In the genomic region with DNA sequence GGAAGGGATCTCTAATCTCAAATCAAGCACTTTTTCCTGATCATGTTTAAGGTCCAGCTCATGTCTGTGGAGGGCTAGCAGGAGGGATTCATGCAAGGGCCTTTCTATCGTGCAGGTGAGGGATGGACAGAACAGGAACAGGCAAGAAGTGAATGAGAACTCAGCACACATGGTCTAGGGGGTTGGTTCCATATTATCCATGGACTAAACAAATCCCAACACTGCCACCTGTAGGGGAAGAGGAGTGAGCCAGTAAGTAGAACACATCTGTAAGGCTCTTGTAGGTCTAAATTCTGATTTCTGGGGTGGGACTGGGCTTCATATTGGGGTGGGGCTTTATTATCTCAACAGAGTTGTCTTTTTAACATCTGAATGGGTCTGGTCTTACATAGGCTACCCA, we compare ENCODE assay signal across 12 cellular contexts.
A peak's percentile ranks its signal among the peaks of the same experiment; 100 is the strongest.
DNase-seq lines count a peak whose midpoint lies in the region; ATAC-seq, FAIRE-seq and TF ChIP-seq lines count a peak whose summit lies in the region.
"Had no signal": no experiment of that assay in that cellular context is flagged by ENCODE, and none has a peak within 500 bp of the region (broad histone marks: within the 10 kb centered on the region; RNA-seq: fewer than 3 reads in every experiment).

No MANE protein-coding gene starts in this region.

- peaks cover 11% of the 10 kb centered on the region for H3K4me1 Mint-ChIP-seq in CD14-positive monocyte
- peaks cover 2 to 10% of the 10 kb centered on the region in 2 donors for H3K4me1 Mint-ChIP-seq in effector memory CD8-positive, alpha-beta T cell (ENCODE audit: low read depth in 2 of 2)

- no peak for FAIRE-seq in small intestine (lab: Jason Lieb, UNC)

- peaks cover 0 to 2% (median 0%) of the 10 kb centered on the region in 7 donors for H3K9me3 Mint-ChIP-seq in CD14-positive monocyte
- H3K9me3 Mint-ChIP-seq in effector memory CD8-positive, alpha-beta T cell: no peaks in the 10 kb centered on the region

- peak overlapping the region in 1 of 7 donors; percentile 29 for H3K27ac Mint-ChIP-seq in CD14-positive monocyte
- no peak overlapping the region for H3K27ac Mint-ChIP-seq in effector memory CD8-positive, alpha-beta T cell

- H3K27me3 Mint-ChIP-seq in CD14-positive monocyte (ENCODE audit: low read depth in 3 of 3): peaks cover 0 to 2% (median 0%) of the 10 kb centered on the region in 3 donors
- peaks cover 3 to 7% of the 10 kb centered on the region in 2 donors for H3K27me3 Mint-ChIP-seq in effector memory CD8-positive, alpha-beta T cell

- H3K27me3 ChIP-seq in RWPE2 (ENCODE audit: insufficient read depth, poor library complexity, severe bottlenecking) (no peaks in the 10 kb centered on the region), small intestine (ENCODE audit: control insufficient read depth in 2 of 2, insufficient read depth in 2 of 2, low read length in 2 of 2) (no peaks in the 10 kb centered on the region), psoas muscle (ENCODE audit: insufficient read depth in 3 of 3, low read length in 2 of 3) (no peaks in the 10 kb centered on the region)
- H3K27me3 ChIP-seq: body of pancreas, left lung, thyroid gland had no signal

- no peaks in the 10 kb centered on the region for H3K36me3 Mint-ChIP-seq in CD14-positive monocyte
- H3K36me3 Mint-ChIP-seq in effector memory CD8-positive, alpha-beta T cell (ENCODE audit: insufficient read depth): no peaks in the 10 kb centered on the region

- H3K27ac ChIP-seq in RWPE2 (ENCODE audit: poor library complexity, severe bottlenecking) (no peak overlapping the region), small intestine (ENCODE audit: low read depth in 1 of 2, low read length in 1 of 2) (no peak overlapping the region), psoas muscle (no peak overlapping the region)
- H3K27ac ChIP-seq: body of pancreas, left lung, thyroid gland had no signal

- ATAC-seq in RWPE2 (ENCODE audit: low read depth) (peak; percentile 45; the same call in 1 of the 3 replicates), psoas muscle (no peak)
- ATAC-seq in effector memory CD8-positive, alpha-beta T cell (replicated peaks): no peak
- ATAC-seq: body of pancreas, left lung had no signal

- TF ChIP-seq CTCF in CD14-positive monocyte (IDR thresholded peaks at IDR 0.05) (peak; percentile 17), RWPE2 (IDR thresholded peaks at IDR 0.05; ENCODE audit: poor library complexity, severe bottlenecking) (peak; percentile 19), psoas muscle (IDR thresholded peaks at IDR 0.05) (no peak)

- DNase-seq in CD14-positive monocyte (ENCODE audit: low spot score) (no peak), H4 (ENCODE audit: low spot score) (peak; percentile 63), RWPE2 (ENCODE audit: low spot score) (no peak), iPS-NIHi7 (ENCODE audit: extremely low spot score) (peak; percentile 45), SKM-1 treated with dmso at 0.1 percent for 144 hours (lab: John Stamatoyannopoulos, UW; ENCODE audit: unreplicated experiment) (no peak), small intestine (no peak), psoas muscle (no peak)
- DNase-seq in effector memory CD8-positive, alpha-beta T cell: no peak
- DNase-seq: body of pancreas, left lung, NCI-H187 treated with DMSO at 0.1 percent for 48 hours, thyroid gland had no signal

- H3K36me3 ChIP-seq in RWPE2 (ENCODE audit: low read depth) (no peaks in the 10 kb centered on the region), small intestine (ENCODE audit: control insufficient read depth in 2 of 2, insufficient read depth in 2 of 2, low read length in 2 of 2) (no peaks in the 10 kb centered on the region), psoas muscle (ENCODE audit: insufficient read depth in 1 of 2, low read depth in 1 of 2) (no peaks in the 10 kb centered on the region)
- H3K36me3 ChIP-seq: left lung, thyroid gland had no signal

- no peak overlapping the region for H3K4me3 ChIP-seq in RWPE2 (ENCODE audit: severe bottlenecking)
- no peak overlapping the region for H3K4me3 ChIP-seq in small intestine (ENCODE audit: low read depth in 1 of 2, low read length in 2 of 2)
- H3K4me3 ChIP-seq in psoas muscle: no peak overlapping the region
- H3K4me3 ChIP-seq: body of pancreas, left lung, thyroid gland had no signal

- H3K4me3 Mint-ChIP-seq in CD14-positive monocyte: no peak overlapping the region
- no peak overlapping the region for H3K4me3 Mint-ChIP-seq in effector memory CD8-positive, alpha-beta T cell

- WGBS in small intestine, 3 donors: 62 to 80% (median 75%) methylated on average over 1 of the region's 1 CpG
- WGBS in psoas muscle, 3 donors: 68 to 90% (median 79%) methylated on average over 1 of the region's 1 CpG

- H3K4me1 ChIP-seq in RWPE2 (ENCODE audit: insufficient read depth, poor library complexity, severe bottlenecking) (no peaks in the 10 kb centered on the region), small intestine (ENCODE audit: control insufficient read depth in 2 of 2, insufficient read depth in 1 of 2, low read depth in 1 of 2, low read length in 1 of 2) (no peaks in the 10 kb centered on the region), psoas muscle (no peaks in the 10 kb centered on the region)
- H3K4me1 ChIP-seq: body of pancreas, left lung had no signal

- H3K9me3 ChIP-seq in RWPE2 (ENCODE audit: severe bottlenecking) (no peaks in the 10 kb centered on the region), small intestine (ENCODE audit: control insufficient read depth, low read depth) (no peaks in the 10 kb centered on the region), psoas muscle (no peaks in the 10 kb centered on the region)
- H3K9me3 ChIP-seq: body of pancreas, left lung, thyroid gland had no signal

- intact Hi-C loops in CD14-positive monocyte (cut with micrococcal nuclease) (no loop called here), psoas muscle (cut with DNase I) (no loop called here)

Comparison
In these comparisons a context has a peak if more than half of its experiments do, and no peak if none do; other contexts are left out.
1. DNase-seq: peak in H4 (single experiment) and iPS-NIHi7 (single experiment); none in CD14-positive monocyte (single experiment), RWPE2 (single experiment), effector memory CD8-positive, alpha-beta T cell (0 of 3), SKM-1 treated with dmso at 0.1 percent for 144 hours (single experiment), small intestine (single experiment) and psoas muscle (0 of 2).